11 cellular contexts compared by ENCODE assay signal in the genomic region with DNA sequence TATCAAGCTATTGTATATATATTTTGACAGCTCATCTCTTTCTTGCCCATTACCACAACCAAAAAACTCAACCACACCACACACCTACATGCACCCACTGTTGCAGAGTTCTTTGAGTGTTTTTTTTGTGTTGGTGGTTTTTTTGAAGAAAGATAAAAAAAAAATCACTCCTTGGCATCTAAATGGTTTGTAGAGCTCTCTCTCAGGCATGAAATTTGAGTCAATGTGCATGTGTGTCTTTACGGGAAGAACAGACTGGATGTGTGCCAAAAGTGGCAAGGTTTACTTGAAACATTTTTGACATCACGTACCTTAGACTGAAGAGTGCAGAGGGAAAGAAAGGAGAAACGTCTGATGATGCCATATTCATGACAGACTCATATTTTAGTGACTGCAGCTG.
A peak's percentile ranks its signal among the peaks of the same experiment; 100 is the strongest.
DNase-seq lines count a peak whose midpoint lies in the region; ATAC-seq, FAIRE-seq and TF ChIP-seq lines count a peak whose summit lies in the region.
"Had no signal": no experiment of that assay in that cellular context is flagged by ENCODE, and none has a peak within 500 bp of the region (broad histone marks: within the 10 kb centered on the region; RNA-seq: fewer than 3 reads in every experiment).

No MANE protein-coding gene starts in this region.

- no peak overlapping the region for H3K4me3 Mint-ChIP-seq in astrocyte (ENCODE audit: unreplicated experiment)
- H3K4me3 Mint-ChIP-seq: activated naive CD8-positive, alpha-beta T cell; neural crest cell had no signal

- H2AFZ ChIP-seq in astrocyte (ENCODE audit: low read depth, low read length), result no peak overlapping the region

- H3K9ac ChIP-seq in astrocyte (ENCODE audit: low read length), result no peak overlapping the region

- H3K4me1 Mint-ChIP-seq in astrocyte (ENCODE audit: low read depth, unreplicated experiment), result peaks cover 4% of the 10 kb centered on the region
- H3K4me1 Mint-ChIP-seq: neural crest cell had no signal

- H3K27ac Mint-ChIP-seq in astrocyte (ENCODE audit: unreplicated experiment), result no peak overlapping the region
- H3K27ac Mint-ChIP-seq: activated naive CD8-positive, alpha-beta T cell had no signal

- no peaks in the 10 kb centered on the region for H3K27me3 ChIP-seq in astrocyte (ENCODE audit: insufficient read depth, low read length)
- no peaks in the 10 kb centered on the region for H3K27me3 ChIP-seq in pancreas

- intact Hi-C loops in pancreas (cut with DNase I), result no loop called here

- WGBS in pancreas, 2 donors, result 12 to 14% methylated on average over 3 of the region's 3 CpGs

- H3K27me3 Mint-ChIP-seq in astrocyte (ENCODE audit: low read depth, unreplicated experiment), result no peaks in the 10 kb centered on the region

- H3K4me3 ChIP-seq in astrocyte (ENCODE audit: insufficient read depth, low read depth, low read length) (no peak overlapping the region), pancreas (no peak overlapping the region)

- H3K9me3 Mint-ChIP-seq in astrocyte (ENCODE audit: unreplicated experiment), result no peaks in the 10 kb centered on the region
- H3K9me3 Mint-ChIP-seq: neural crest cell had no signal

- H3K9me3 ChIP-seq in astrocyte (ENCODE audit: insufficient read depth, low read depth, low read length), result no peaks in the 10 kb centered on the region
- H3K9me3 ChIP-seq in pancreas, result no peaks in the 10 kb centered on the region

- no peaks in the 10 kb centered on the region for H3K36me3 Mint-ChIP-seq in astrocyte (ENCODE audit: low read depth, unreplicated experiment)

- ATAC-seq in pancreas, result peak; percentile 47 to 75 (median 54)
- no peak for ATAC-seq in HG03097 (IDR thresholded peaks at IDR 0.05; ENCODE audit: low FRiP score, unreplicated experiment)

- FAIRE-seq in astrocyte (lab: Jason Lieb, UNC), result no peak
- no peak for FAIRE-seq in pancreas (lab: Jason Lieb, UNC)
- no peak for FAIRE-seq in D721Med (lab: Jason Lieb, UNC)

- TF ChIP-seq CTCF in astrocyte (IDR thresholded peaks at IDR 0.05; ENCODE audit: insufficient read depth, low read depth, low read length) (no peak), pancreas (IDR thresholded peaks at IDR 0.05) (no peak), D721Med (IDR thresholded peaks at IDR 0.05; ENCODE audit: insufficient read depth, missing control alignments) (no peak)

- no peak overlapping the region for H3K4me2 ChIP-seq in astrocyte (ENCODE audit: low read length)

- no peaks in the 10 kb centered on the region for H3K36me3 ChIP-seq in astrocyte (ENCODE audit: insufficient read depth, low read length)
- no peaks in the 10 kb centered on the region for H3K36me3 ChIP-seq in pancreas
- H3K36me3 ChIP-seq: WERI-Rb-1 had no signal

- DNase-seq in H4 (ENCODE audit: low spot score) (peak; percentile 69), NCI-H1436 treated with DMSO at 0.1 percent for 48 hours (lab: John Stamatoyannopoulos, UW) (peak; percentile 9), astrocyte (ENCODE audit: low read depth) (peak; percentile 31), pancreas (peak in 2 of 6 donors; percentile 32 to 38), COR-L47 (lab: John Stamatoyannopoulos, UW) (no peak), D721Med (ENCODE audit: insufficient read length, low spot score) (no peak)
- DNase-seq: H7, WERI-Rb-1 had no signal

- no peaks in the 10 kb centered on the region for H3K79me2 ChIP-seq in astrocyte (ENCODE audit: insufficient read depth, low read length)

- no peak overlapping the region for H3K27ac ChIP-seq in astrocyte (ENCODE audit: low read depth, low read length)
- H3K27ac ChIP-seq in pancreas, result peak overlapping the region in 2 of 4 donors; percentile 42 to 43
- H3K27ac ChIP-seq: WERI-Rb-1 had no signal

- H3K4me1 ChIP-seq in astrocyte (ENCODE audit: insufficient read depth, low read length), result no peaks in the 10 kb centered on the region
- H3K4me1 ChIP-seq in pancreas, result peaks cover 17 to 41% (median 29%) of the 10 kb centered on the region in 3 donors

- no peaks in the 10 kb centered on the region for H4K20me1 ChIP-seq in astrocyte (ENCODE audit: insufficient read depth, low read length)

Comparison
In these comparisons a context has a peak if more than half of its experiments do, and no peak if none do; other contexts are left out.
1. DNase-seq: peak in H4 (single experiment), NCI-H1436 treated with DMSO at 0.1 percent for 48 hours (single experiment) and astrocyte (single experiment); none in COR-L47 (single experiment) and D721Med (single experiment).